Comparison of ENCODE assay signal across 8 cellular contexts in genomic region chr10:79348640-79348988, GRCh38. TPM values are rescaled to one million over a fixed set of nuclear protein-coding genes. Genes with fewer than 3 reads are reported as not detected.
DNase-seq lines count a peak whose midpoint lies in the region; ATAC-seq and TF ChIP-seq lines count a peak whose summit lies in the region.

No MANE protein-coding gene starts in this region.

- no peak for ATAC-seq in activated CD4-positive, alpha-beta T cell treated with anti-CD3 and anti-CD28 coated beads for 36 hours
- ATAC-seq in activated naive CD8-positive, alpha-beta T cell treated with anti-CD3 and anti-CD28 coated beads, Interleukin-2, amount 10 ng/mL, durations not matched to agents 7 days and 5 days (ENCODE audit: low read depth): no peak

- H3K9me3 Mint-ChIP-seq in activated CD4-positive, alpha-beta T cell treated with anti-CD3 and anti-CD28 coated beads for 36 hours (ENCODE audit: low read depth): no peaks in the 10 kb centered on the region
- H3K9me3 Mint-ChIP-seq in activated naive CD8-positive, alpha-beta T cell treated with anti-CD3 and anti-CD28 coated beads, Interleukin-2, amount 10 ng/mL, durations not matched to agents 7 days and 5 days: no peaks in the 10 kb centered on the region

- peaks cover 47% of the 10 kb centered on the region for H3K36me3 ChIP-seq in suprapubic skin

- POLR2A ChIA-PET in activated CD4-positive, alpha-beta T cell treated with anti-CD3 and anti-CD28 coated beads for 36 hours (lab: Charles Lee): interaction anchor here (1.2 to 2.0 kb wide), 4 partner anchors 9 to 25 kb away, joined by 3 to 7 read pairs (median 6); no protein-coding TSS in a partner anchor
- POLR2A ChIA-PET in activated naive CD8-positive, alpha-beta T cell treated with anti-CD3 and anti-CD28 coated beads, Interleukin-2, amount 10 ng/mL, durations not matched to agents 7 days and 5 days (lab: Charles Lee): interaction anchor here (0.5 to 5.9 kb wide), 5 partner anchors 14 to 107 kb away, joined by 3 to 108 read pairs (median 5); partner anchors contain the start of gene ZCCHC24

- CTCF ChIA-PET in activated CD4-positive, alpha-beta T cell treated with anti-CD3 and anti-CD28 coated beads for 36 hours (lab: Charles Lee): interaction anchor here (0.9 to 5.8 kb wide), 5 partner anchors 14 to 107 kb away, joined by 3 to 50 read pairs (median 4); no protein-coding TSS in a partner anchor

- peaks cover 54% of the 10 kb centered on the region for H3K36me3 Mint-ChIP-seq in activated CD4-positive, alpha-beta T cell treated with anti-CD3 and anti-CD28 coated beads for 36 hours (ENCODE audit: low read depth)
- H3K36me3 Mint-ChIP-seq in activated naive CD8-positive, alpha-beta T cell treated with anti-CD3 and anti-CD28 coated beads, Interleukin-2, amount 10 ng/mL, durations not matched to agents 7 days and 5 days: peaks cover 31% of the 10 kb centered on the region

- no peaks in the 10 kb centered on the region for H3K9me3 ChIP-seq in suprapubic skin

- peak overlapping the region; percentile 93 for H3K27ac Mint-ChIP-seq in activated CD4-positive, alpha-beta T cell treated with anti-CD3 and anti-CD28 coated beads for 36 hours
- peak overlapping the region; percentile 89 for H3K27ac Mint-ChIP-seq in activated naive CD8-positive, alpha-beta T cell treated with anti-CD3 and anti-CD28 coated beads, Interleukin-2, amount 10 ng/mL, durations not matched to agents 7 days and 5 days

- H3K4me3 Mint-ChIP-seq in activated CD4-positive, alpha-beta T cell treated with anti-CD3 and anti-CD28 coated beads for 36 hours: peak overlapping the region; percentile 85
- H3K4me3 Mint-ChIP-seq in activated naive CD8-positive, alpha-beta T cell treated with anti-CD3 and anti-CD28 coated beads, Interleukin-2, amount 10 ng/mL, durations not matched to agents 7 days and 5 days: peak overlapping the region; percentile 91

- peaks cover 27% of the 10 kb centered on the region for H3K4me1 Mint-ChIP-seq in activated CD4-positive, alpha-beta T cell treated with anti-CD3 and anti-CD28 coated beads for 36 hours
- peaks cover 38% of the 10 kb centered on the region for H3K4me1 Mint-ChIP-seq in activated naive CD8-positive, alpha-beta T cell treated with anti-CD3 and anti-CD28 coated beads, Interleukin-2, amount 10 ng/mL, durations not matched to agents 7 days and 5 days

- WGBS in suprapubic skin: 74% methylated on average over 3 of the region's 3 CpGs

- no peak for DNase-seq in activated CD4-positive, alpha-beta T cell treated with anti-CD3 and anti-CD28 coated beads for 36 hours
- no peak for DNase-seq in activated CD4-positive, alpha-beta T cell treated with anti-CD3 and anti-CD28 coated beads for 1 hour
- no peak for DNase-seq in activated naive CD8-positive, alpha-beta T cell treated with anti-CD3 and anti-CD28 coated beads, Interleukin-2, amount 10 ng/mL, durations not matched to agents 7 days and 5 days
- peak in 1 of 2 donors; percentile 77 for DNase-seq in suprapubic skin (ENCODE audit: low spot score in 2 of 2)
- no peak for DNase-seq in NK-92 treated with Interleukin-12 subunit alpha and Interleukin-12 subunit beta, amount 100 ng/mL, for 24 hours (lab: John Stamatoyannopoulos, UW)
- no peak for DNase-seq in iPS-NIHi11 (ENCODE audit: low spot score)
- no peak for DNase-seq in nucleus accumbens (lab: John Stamatoyannopoulos, UW)

- no peak for TF ChIP-seq EP300 in suprapubic skin (IDR thresholded peaks at IDR 0.05)

- intact Hi-C loops in activated CD4-positive, alpha-beta T cell treated with anti-CD3 and anti-CD28 coated beads for 36 hours (cut with DNase I, micrococcal nuclease): loop anchor here (2.0 to 10.0 kb wide), 6 partner anchors 56 to 1316 kb away; partner anchors contain the start of genes RPS24 (in 1 of the 2), TMEM254 (in 1 of the 2) and ZCCHC24 (in 1 of the 2)

- H3K27ac ChIP-seq in layer of hippocampus (ENCODE audit: low read depth, low read length) (peak overlapping the region; percentile 89), suprapubic skin (peak overlapping the region; percentile 87)

- TF ChIP-seq CTCF in suprapubic skin (IDR thresholded peaks at IDR 0.05): no peak

- H3K27me3 ChIP-seq in layer of hippocampus (ENCODE audit: control insufficient read depth, insufficient read depth, low read length): no peaks in the 10 kb centered on the region
- no peaks in the 10 kb centered on the region for H3K27me3 ChIP-seq in suprapubic skin

- peaks cover 37% of the 10 kb centered on the region for H3K4me1 ChIP-seq in suprapubic skin

- H3K27me3 Mint-ChIP-seq in activated CD4-positive, alpha-beta T cell treated with anti-CD3 and anti-CD28 coated beads for 36 hours: no peaks in the 10 kb centered on the region
- H3K27me3 Mint-ChIP-seq in activated naive CD8-positive, alpha-beta T cell treated with anti-CD3 and anti-CD28 coated beads, Interleukin-2, amount 10 ng/mL, durations not matched to agents 7 days and 5 days: no peaks in the 10 kb centered on the region

- no peak for TF ChIP-seq POLR2A in suprapubic skin (IDR thresholded peaks at IDR 0.05)

- peak overlapping the region; percentile 74 for H3K4me3 ChIP-seq in suprapubic skin

RNA-seq across cellular contexts. Expression of gene PPIF, which starts 1.3 kb away (rescaled TPM):
- total RNA-seq in activated CD4-positive, alpha-beta T cell treated with anti-CD3 and anti-CD28 coated beads for 36 hours: 10 to 100 TPM; 92.3 to 96.1 TPM
- 10 to 100 TPM; 56.9 to 57.0 TPM for total RNA-seq in activated naive CD8-positive, alpha-beta T cell treated with anti-CD3 and anti-CD28 coated beads, Interleukin-2, amount 10 ng/mL, durations not matched to agents 7 days and 5 days
- 10 to 100 TPM; 41.0 to 92.8 (median 71.1) TPM for total RNA-seq in suprapubic skin
